ENCODE assay signal across 8 cellular contexts in genomic region chr12:51083140-51083833, GRCh38. TPM values are rescaled to one million over a fixed set of nuclear protein-coding genes. Genes with fewer than 3 reads are reported as not detected.
DNase-seq lines count a peak whose midpoint lies in the region; ATAC-seq and TF ChIP-seq lines count a peak whose summit lies in the region.

Gene CSRNP2, minus strand, starts transcription at chr12:51083596. Its CDS starts 7,035 bp downstream, at chr12:51076561.

- H3K27me3 ChIP-seq in parathyroid adenoma (ENCODE audit: control insufficient read depth, insufficient read depth, low read length) = no peaks in the 10 kb centered on the region
- no peaks in the 10 kb centered on the region for H3K27me3 ChIP-seq in tibial nerve

- peak within 1 kb of the TSS; percentile 95 for H2AFZ ChIP-seq in parathyroid adenoma

- peak; percentile 66 to 99 for TF ChIP-seq EP300 in tibial nerve (IDR thresholded peaks at IDR 0.05)

- TF ChIP-seq POLR2A in tibial nerve (IDR thresholded peaks at IDR 0.05) = peak; percentile 97 to 99

- peak within 1 kb of the TSS; percentile 93 for H3K4me2 ChIP-seq in parathyroid adenoma (ENCODE audit: low read length)

- H3K9ac ChIP-seq in parathyroid adenoma = peak within 1 kb of the TSS; percentile 78

- peak within 1 kb of the TSS; percentile 82 for H3K27ac ChIP-seq in parathyroid adenoma
- peak within 1 kb of the TSS; percentile 74 to 96 (median 92) for H3K27ac ChIP-seq in tibial nerve

- 0 to 1% methylated on average over 39 to 45 of the region's 72 CpGs for WGBS in tibial nerve, 2 donors

- DNase-seq in GM12865 (ENCODE audit: low read depth) = peak; percentile 98
- DNase-seq in NCI-H1417 (lab: John Stamatoyannopoulos, UW) = peak; percentile 96 to 98 (median 98)
- DNase-seq in SW 1271 (lab: John Stamatoyannopoulos, UW) = peak; percentile 78 to 91
- DNase-seq in activated naive CD8-positive, alpha-beta T cell treated with anti-CD3 and anti-CD28 coated beads, Interleukin-2, amount 50 U/mL, for 16 hours (ENCODE audit: low read depth, low spot score) = peak; percentile 84
- DNase-seq in Right ventricle myocardium superior = peak; percentile 98
- DNase-seq in tibial nerve (ENCODE audit: low spot score in 2 of 2) = peak; percentile 92 to 94

- no peaks in the 10 kb centered on the region for H3K36me3 ChIP-seq in parathyroid adenoma (ENCODE audit: control insufficient read depth, insufficient read depth, low read length)
- H3K36me3 ChIP-seq in tibial nerve = no peaks in the 10 kb centered on the region

- intact Hi-C loops in Right ventricle myocardium superior (cut with DNase I) = no loop called here

- TF ChIP-seq CTCF in GM12865 (IDR thresholded peaks at IDR 0.05; ENCODE audit: insufficient read depth, low read depth, low read length, missing control alignments) (peak; percentile 1), parathyroid adenoma (IDR thresholded peaks at IDR 0.05) (peak; percentile 29), tibial nerve (IDR thresholded peaks at IDR 0.05) (peak in 3 of 5 experiments; percentile 24 to 59 (median 49))

- H3K4me1 ChIP-seq in parathyroid adenoma (peaks cover 2% of the 10 kb centered on the region), tibial nerve (peaks cover 0 to 32% (median 11%) of the 10 kb centered on the region in 4 donors)

- H3K4me3 ChIP-seq in GM12865 (ENCODE audit: low read depth, low read length) (peak within 1 kb of the TSS; percentile 66), parathyroid adenoma (ENCODE audit: low read depth, low read length) (peak within 1 kb of the TSS; percentile 93), tibial nerve (peak within 1 kb of the TSS; percentile 78 to 95 (median 86))

- H3K79me2 ChIP-seq in parathyroid adenoma = no peaks in the 10 kb centered on the region

- no peaks in the 10 kb centered on the region for H3K9me3 ChIP-seq in parathyroid adenoma (ENCODE audit: control insufficient read depth, low read length)
- no peaks in the 10 kb centered on the region for H3K9me3 ChIP-seq in tibial nerve

- ATAC-seq in HG02759 (IDR thresholded peaks at IDR 0.05; ENCODE audit: unreplicated experiment) = peak; percentile 98
- ATAC-seq in Right ventricle myocardium superior (ENCODE audit: poor library complexity) = peak; percentile 99

RNA-seq across cellular contexts. Expression of gene CSRNP2, which starts in this region (rescaled TPM):
- total RNA-seq in Right ventricle myocardium superior (20.0 TPM), tibial nerve (10 to 100 TPM; 22.6 to 36.2 (median 31.1) TPM)

Comparison
In these comparisons a context has a peak if more than half of its experiments do, and no peak if none do; other contexts are left out.
1. Peak in every context shown above with its lines: DNase-seq, ATAC-seq, H3K4me3 ChIP-seq and H3K27ac ChIP-seq.